ENCODE assay signal across 8 cellular contexts in genomic region chr17:55770220-55770870, GRCh38. TPM values are rescaled to one million over a fixed set of nuclear protein-coding genes. Genes with fewer than 3 reads are reported as not detected.
DNase-seq lines count a peak whose midpoint lies in the region; ATAC-seq and TF ChIP-seq lines count a peak whose summit lies in the region.

No MANE protein-coding gene starts in this region.

- no peak overlapping the region for H3K4me3 Mint-ChIP-seq in CD4-positive, CD25-positive, alpha-beta regulatory T cell

- peaks cover 7% of the 10 kb centered on the region for H3K36me3 ChIP-seq in CD4-positive, CD25-positive, alpha-beta regulatory T cell (ENCODE audit: control insufficient read depth, insufficient read depth, low read length)

- H3K27ac Mint-ChIP-seq in CD4-positive, CD25-positive, alpha-beta regulatory T cell = no peak overlapping the region

- H3K4me1 ChIP-seq in CD4-positive, CD25-positive, alpha-beta regulatory T cell (ENCODE audit: control insufficient read depth, insufficient read depth, low read length, poor library complexity, severe bottlenecking) = no peaks in the 10 kb centered on the region

- no peak for TF ChIP-seq POLR2A in erythroblast (IDR thresholded peaks at IDR 0.05; ENCODE audit: low read length)

- DNase-seq in CD4-positive, CD25-positive, alpha-beta regulatory T cell = peak in 2 of 3 donors; percentile 2 to 16
- DNase-seq in HPDE6-E6E7 (ENCODE audit: extremely low spot score) = peak; percentile 40
- peak; percentile 69 for DNase-seq in OCI-M1 (lab: John Stamatoyannopoulos, UW)
- DNase-seq in erythroblast (lab: John Stamatoyannopoulos, UW) = peak; percentile 30 to 53
- DNase-seq in non-pigmented ciliary epithelial cell (ENCODE audit: low read depth) = peak; percentile 22
- no peak for DNase-seq in NK-92 (lab: John Stamatoyannopoulos, UW; ENCODE audit: unreplicated experiment)

- peaks cover 0 to 3% (median 0%) of the 10 kb centered on the region in 7 donors for H3K9me3 Mint-ChIP-seq in CD4-positive, CD25-positive, alpha-beta regulatory T cell

- H3K27ac ChIP-seq in CD4-positive, CD25-positive, alpha-beta regulatory T cell (ENCODE audit: insufficient read depth, low read length, poor library complexity, severe bottlenecking) = no peak overlapping the region

- ATAC-seq in CD4-positive, CD25-positive, alpha-beta regulatory T cell (ENCODE audit: low read depth in 2 of 2) = no peak
- no peak for ATAC-seq in HG03460 (IDR thresholded peaks at IDR 0.05; ENCODE audit: unreplicated experiment)
- no peak for ATAC-seq in HG03025 (IDR thresholded peaks at IDR 0.05; ENCODE audit: low FRiP score, unreplicated experiment)

- H3K4me3 ChIP-seq in CD4-positive, CD25-positive, alpha-beta regulatory T cell (ENCODE audit: low read depth, low read length) = no peak overlapping the region

- no peaks in the 10 kb centered on the region for H3K27me3 ChIP-seq in CD4-positive, CD25-positive, alpha-beta regulatory T cell (ENCODE audit: control insufficient read depth, insufficient read depth, low read length)

- peaks cover 31% of the 10 kb centered on the region for H3K36me3 Mint-ChIP-seq in CD4-positive, CD25-positive, alpha-beta regulatory T cell

- H3K9me3 ChIP-seq in CD4-positive, CD25-positive, alpha-beta regulatory T cell (ENCODE audit: control insufficient read depth in 2 of 2, low read length in 2 of 2) = no peaks in the 10 kb centered on the region

- peaks cover 0 to 2% (median 0%) of the 10 kb centered on the region in 4 donors for H3K4me1 Mint-ChIP-seq in CD4-positive, CD25-positive, alpha-beta regulatory T cell

- H3K27me3 Mint-ChIP-seq in CD4-positive, CD25-positive, alpha-beta regulatory T cell = no peaks in the 10 kb centered on the region

RNA-seq across cellular contexts. Expression of gene PCTP, which starts 19.5 kb away (rescaled TPM):
- total RNA-seq in CD4-positive, CD25-positive, alpha-beta regulatory T cell = 2.8 TPM
- polyA plus RNA-seq in CD4-positive, CD25-positive, alpha-beta regulatory T cell = 10 to 100 TPM in 2 of 4 donors, 1 to 10 TPM in 2; 5.0 to 10.9 (median 10.0) TPM

RNA-seq across cellular contexts. Expression of gene TMEM100, which starts 47.7 kb away (rescaled TPM):
- not detected for total RNA-seq in CD4-positive, CD25-positive, alpha-beta regulatory T cell
- polyA plus RNA-seq in CD4-positive, CD25-positive, alpha-beta regulatory T cell = not detected
